11 cellular contexts compared by ENCODE assay signal in the genomic region with DNA sequence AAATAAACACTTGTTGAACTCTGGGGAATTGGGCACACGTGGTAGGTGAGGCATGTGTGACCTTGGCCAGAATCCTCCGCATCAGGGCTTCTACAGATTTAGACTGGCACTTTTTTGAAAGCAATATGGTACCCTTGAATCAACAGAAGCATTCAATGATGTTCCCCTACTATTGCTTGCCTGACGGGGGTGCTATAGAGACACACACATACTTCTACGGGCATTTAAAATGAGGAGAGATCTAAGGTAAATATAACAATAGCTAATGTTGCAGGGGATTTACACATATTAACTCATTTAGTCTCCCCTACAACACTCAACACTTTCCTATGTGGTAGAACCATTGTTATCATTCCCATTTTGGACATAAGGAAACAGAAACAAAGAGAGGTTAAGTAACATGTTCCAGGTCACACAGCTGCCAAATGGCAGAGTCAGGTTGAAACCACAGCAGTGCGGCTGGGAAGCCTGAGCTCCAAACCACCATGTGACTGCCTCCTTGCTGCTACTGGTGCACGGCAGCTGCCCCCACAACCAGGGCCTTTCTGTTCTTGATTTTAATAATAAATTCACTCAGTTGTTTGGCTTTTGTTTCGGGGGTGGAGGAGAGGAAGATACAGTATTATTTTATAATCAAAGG.
DNase-seq lines count a peak whose midpoint lies in the region; ATAC-seq, FAIRE-seq and TF ChIP-seq lines count a peak whose summit lies in the region.
"Had no signal": no experiment of that assay in that cellular context is flagged by ENCODE, and none has a peak within 500 bp of the region (broad histone marks: within the 10 kb centered on the region; RNA-seq: fewer than 3 reads in every experiment).

No MANE protein-coding gene starts in this region.

- peak; percentile 81 for FAIRE-seq in GM12892 (lab: Jason Lieb, UNC)
- FAIRE-seq: endometrium, small intestine had no signal

- DNase-seq in GM12892 (ENCODE audit: insufficient read length): peak; percentile 32
- DNase-seq in dermis blood vessel endothelial cell: peak; percentile 64
- no peak for DNase-seq in G401 (ENCODE audit: low spot score)
- no peak for DNase-seq in cerebellar cortex (ENCODE audit: low spot score)
- DNase-seq in DMS 273 (lab: John Stamatoyannopoulos, UW; ENCODE audit: unreplicated experiment): no peak
- no peak for DNase-seq in NCI-H774 (lab: John Stamatoyannopoulos, UW)
- DNase-seq: IMR-90 had no signal

- ATAC-seq in GM19455 (IDR thresholded peaks at IDR 0.05; ENCODE audit: unreplicated experiment) (peak; percentile 87), HG03064 (IDR thresholded peaks at IDR 0.05; ENCODE audit: low read depth, unreplicated experiment) (peak; percentile 81)

- no peak for TF ChIP-seq POLR2A in GM12892 (IDR thresholded peaks at IDR 0.05; ENCODE audit: low read depth, low read length)

- in situ Hi-C loops in G401 (cut with HindIII; ENCODE audit: low sequenced_read_pairs): no loop called here

Comparison
In these comparisons a context has a peak if more than half of its experiments do, and no peak if none do; other contexts are left out.
1. DNase-seq: peak in GM12892 (single experiment) and dermis blood vessel endothelial cell (single experiment); none in G401 (single experiment), cerebellar cortex (single experiment), DMS 273 (single experiment) and NCI-H774 (single experiment).